In the genomic region with DNA sequence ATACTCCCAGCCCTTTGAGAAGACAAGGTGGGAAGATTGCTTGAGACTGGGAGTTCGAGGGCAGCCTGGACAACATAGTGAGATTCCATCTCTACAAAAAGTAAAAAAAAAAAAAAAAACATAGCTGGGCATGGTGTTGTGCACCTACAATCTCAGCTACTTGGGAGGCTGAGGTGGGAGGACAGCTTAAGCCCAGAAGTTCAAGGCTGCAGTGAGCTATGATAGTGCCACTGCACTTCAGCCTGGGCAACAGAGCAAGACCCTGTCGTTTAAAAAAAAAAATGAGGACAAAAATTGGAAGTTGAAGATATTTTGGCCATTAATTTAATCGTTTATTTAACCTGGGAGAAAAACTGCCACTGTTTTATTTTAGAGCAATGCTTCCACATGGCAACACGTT, we compare ENCODE assay signal across 8 cellular contexts. TPM values are rescaled to one million over a fixed set of nuclear protein-coding genes. Genes with fewer than 3 reads are reported as not detected.
DNase-seq lines count a peak whose midpoint lies in the region; ATAC-seq, FAIRE-seq and TF ChIP-seq lines count a peak whose summit lies in the region.

No MANE protein-coding gene starts in this region.

- H3K4me3 ChIP-seq in AG04449 (ENCODE audit: low read depth, low read length) (peak overlapping the region; percentile 93), HUES64 (ENCODE audit: low read length) (peak overlapping the region; percentile 83), bronchial epithelial cell (ENCODE audit: low read depth, low read length) (peak overlapping the region; percentile 87), mucosa of rectum (ENCODE audit: low read length in 2 of 2) (peak overlapping the region; percentile 91), body of pancreas (peak overlapping the region in 1 of 2 donors; percentile 98)

- no peaks in the 10 kb centered on the region for H3K9me3 ChIP-seq in HUES64 (ENCODE audit: insufficient read depth, low read depth, low read length)
- H3K9me3 ChIP-seq in mucosa of rectum (ENCODE audit: control insufficient read depth in 2 of 2, low read length in 2 of 2): no peaks in the 10 kb centered on the region
- no peaks in the 10 kb centered on the region for H3K9me3 ChIP-seq in body of pancreas

- no peak for FAIRE-seq in bronchial epithelial cell (lab: Jason Lieb, UNC)

- WGBS in HUES64: 64% methylated on average over 3 of the region's 4 CpGs
- WGBS in body of pancreas, 2 donors: 53 to 57% methylated on average over 4 of the region's 4 CpGs

- H3K4me1 ChIP-seq in HUES64 (ENCODE audit: insufficient read depth, low read length) (peaks cover 3% of the 10 kb centered on the region), mucosa of rectum (ENCODE audit: control insufficient read depth in 2 of 2, insufficient read depth in 2 of 2, low read length in 2 of 2) (peaks cover 14 to 15% of the 10 kb centered on the region in 2 donors), body of pancreas (peaks cover 35% of the 10 kb centered on the region)

- CTCF ChIA-PET in AG04449 (lab: Yijun Ruan, JAX): interaction anchor here (0.8 to 7.5 kb wide), 6 partner anchors 8 to 214 kb away, joined by 3 to 94 read pairs (median 12); no protein-coding TSS in a partner anchor

- no peak overlapping the region for H3K27ac ChIP-seq in HUES64 (ENCODE audit: low read depth, low read length)
- no peak overlapping the region for H3K27ac ChIP-seq in mucosa of rectum (ENCODE audit: low read depth in 2 of 2, low read length in 2 of 2)
- no peak overlapping the region for H3K27ac ChIP-seq in body of pancreas

- TF ChIP-seq POLR2A in body of pancreas (IDR thresholded peaks at IDR 0.05): no peak

- DNase-seq in AG04449 (ENCODE audit: low read depth, low spot score) (no peak), bronchial epithelial cell (ENCODE audit: low read depth) (no peak), body of pancreas (no peak), cerebellar cortex (ENCODE audit: low spot score) (no peak), NCI-H2107 (lab: John Stamatoyannopoulos, UW) (no peak)

- H3K27me3 ChIP-seq in HUES64 (ENCODE audit: insufficient read depth, low read length) (peaks cover 5% of the 10 kb centered on the region; the same call in 1 of the 2 replicates), bronchial epithelial cell (ENCODE audit: control insufficient read depth, insufficient read depth, low read length) (no peaks in the 10 kb centered on the region), mucosa of rectum (ENCODE audit: control insufficient read depth in 2 of 2, insufficient read depth in 2 of 2, low read length in 2 of 2) (no peaks in the 10 kb centered on the region), body of pancreas (no peaks in the 10 kb centered on the region)

- H3K36me3 ChIP-seq in HUES64 (ENCODE audit: insufficient read depth, low read length): peaks cover 3% of the 10 kb centered on the region
- H3K36me3 ChIP-seq in bronchial epithelial cell (ENCODE audit: control insufficient read depth, insufficient read depth, low read length): peaks cover 2% of the 10 kb centered on the region
- peaks cover 4 to 15% of the 10 kb centered on the region in 2 donors for H3K36me3 ChIP-seq in mucosa of rectum (ENCODE audit: control insufficient read depth in 2 of 2, insufficient read depth in 2 of 2, low read length in 2 of 2)
- H3K36me3 ChIP-seq in body of pancreas (replicated peaks in 1 of 2; ENCODE audit: insufficient read depth in 1 of 2, low read depth in 2 of 2): no peaks in the 10 kb centered on the region

- ATAC-seq in body of pancreas (no peak), GM21717 (IDR thresholded peaks at IDR 0.05; ENCODE audit: unreplicated experiment) (no peak)

- intact Hi-C loops in body of pancreas (cut with DNase I): no loop called here

- no peak overlapping the region for H3K9ac ChIP-seq in HUES64 (ENCODE audit: low read depth, low read length)
- no peak overlapping the region for H3K9ac ChIP-seq in mucosa of rectum (ENCODE audit: low read depth in 1 of 2, low read length in 2 of 2)

- TF ChIP-seq CTCF in AG04449 (IDR thresholded peaks at IDR 0.05; ENCODE audit: insufficient read depth, low read length, missing control alignments) (no peak), bronchial epithelial cell (IDR thresholded peaks at IDR 0.05; ENCODE audit: insufficient read depth, low read length, severe bottlenecking) (no peak), body of pancreas (IDR thresholded peaks at IDR 0.05) (no peak)

- POLR2A ChIA-PET in AG04449 (lab: Yijun Ruan, JAX): no interaction called here

RNA-seq across cellular contexts. Expression of gene URB1, which starts 1.1 kb away (rescaled TPM):
- 12.6 TPM for polyA plus RNA-seq in HUES64 (2013, experiment 1 of 2)
- 11.9 TPM for polyA plus RNA-seq in HUES64 (2013, experiment 2 of 2)
- total RNA-seq in bronchial epithelial cell (19.3 and 22.4 TPM in 2 replicates), body of pancreas (10 to 100 TPM; 10.1 to 11.2 TPM)

RNA-seq across cellular contexts. Expression of gene EVA1C, which starts 20.8 kb away (rescaled TPM):
- polyA plus RNA-seq in HUES64 (2013, experiment 1 of 2): 2.8 TPM
- 3.1 TPM for polyA plus RNA-seq in HUES64 (2013, experiment 2 of 2)
- total RNA-seq in bronchial epithelial cell (8.8 and 9.0 TPM in 2 replicates), body of pancreas (10 to 100 TPM; 16.5 to 24.4 TPM)
